In the genomic region with DNA sequence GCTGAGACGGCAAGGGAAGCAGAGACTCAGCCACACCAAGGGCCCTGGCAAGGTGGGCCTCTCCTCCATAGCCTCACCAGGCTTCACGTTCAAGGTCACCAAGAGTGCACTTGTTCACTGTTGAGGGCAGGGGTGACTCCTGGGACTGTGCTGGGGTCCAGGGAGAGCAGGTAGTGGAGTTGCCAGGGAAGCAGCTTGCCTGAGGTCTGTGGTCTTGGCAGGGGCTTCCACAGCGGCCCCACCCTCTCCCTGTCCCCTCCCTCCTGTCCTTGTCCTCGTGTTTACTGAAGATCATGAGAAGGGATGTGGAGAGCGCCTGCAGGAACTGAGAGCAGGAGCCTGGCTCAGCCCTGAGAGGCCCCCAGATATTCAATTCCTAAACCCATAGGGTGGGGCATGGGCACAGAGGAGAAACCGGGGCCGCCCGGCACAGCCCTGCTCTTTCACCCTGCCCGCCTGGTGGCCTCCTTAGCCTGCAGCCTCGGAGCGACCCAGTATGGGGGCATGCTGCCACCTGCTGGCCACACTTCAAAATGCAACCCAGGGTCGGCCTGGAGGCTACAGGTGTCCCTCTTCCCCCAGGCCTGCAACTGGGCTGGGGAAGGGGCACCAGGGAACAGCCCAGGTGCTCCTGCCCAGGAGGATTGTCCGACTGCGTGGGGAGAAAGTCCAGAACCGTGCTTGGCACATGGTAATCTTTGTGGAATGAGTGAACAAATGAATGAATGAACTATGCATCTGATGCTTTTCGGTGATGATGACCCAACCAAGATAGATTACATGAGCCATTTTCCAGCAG, we compare ENCODE assay signal across 8 cellular contexts. TPM values are rescaled to one million over a fixed set of nuclear protein-coding genes. Genes with fewer than 3 reads are reported as not detected.
DNase-seq lines count a peak whose midpoint lies in the region; ATAC-seq lines count a peak whose summit lies in the region.
"Not testable (repeated sequence)": the region's sequence is repeated elsewhere in the genome, so short reads cannot be mapped to it uniquely, and the experiment has no call there.

No MANE protein-coding gene starts in this region.

- H3K4me3 ChIP-seq in CD4-positive, CD25-positive, alpha-beta regulatory T cell (ENCODE audit: low read depth, low read length): not testable (repeated sequence)

- DNase-seq in CD4-positive, CD25-positive, alpha-beta regulatory T cell: peak; percentile 66 to 83 (median 77)
- DNase-seq in HPDE6-E6E7 (ENCODE audit: extremely low spot score) (peak; percentile 51), ecto neural progenitor cell (ENCODE audit: low spot score) (peak; percentile 94), lung microvascular endothelial cell (ENCODE audit: low read depth in 2 of 2) (peak; percentile 68 to 79)
- peak; percentile 48 for DNase-seq in NK-92 treated with Interleukin-12 subunit alpha and Interleukin-12 subunit beta, amount 100 ng/mL, for 24 hours (lab: John Stamatoyannopoulos, UW)
- peak; percentile 92 for DNase-seq in activated CD8-positive, alpha-beta T cell treated with anti-CD3 and anti-CD28 coated beads, Interleukin-2, amount 10 ng/mL, durations not matched to agents 7 days and 5 days
- peak; percentile 76 for DNase-seq in stimulated activated CD8-positive, alpha-beta memory T cell treated with anti-CD3 and anti-CD28 coated beads, Interleukin-12 subunit alpha, Interleukin-12 subunit beta, amount 100 ng/mL, for 1 hour (ENCODE audit: low read depth)

- H3K27me3 ChIP-seq in CD4-positive, CD25-positive, alpha-beta regulatory T cell (ENCODE audit: control insufficient read depth, insufficient read depth, low read length): not testable (repeated sequence)

- H3K4me3 Mint-ChIP-seq in CD4-positive, CD25-positive, alpha-beta regulatory T cell: peak overlapping the region in 1 of 4 donors; percentile 46
- not testable (repeated sequence) for H3K4me3 Mint-ChIP-seq in activated CD8-positive, alpha-beta T cell treated with anti-CD3 and anti-CD28 coated beads, Interleukin-2, amount 10 ng/mL, durations not matched to agents 7 days and 5 days

- peaks cover 0 to 11% (median 0%) of the 10 kb centered on the region in 4 donors for H3K4me1 Mint-ChIP-seq in CD4-positive, CD25-positive, alpha-beta regulatory T cell
- peaks cover 10% of the 10 kb centered on the region for H3K4me1 Mint-ChIP-seq in activated CD8-positive, alpha-beta T cell treated with anti-CD3 and anti-CD28 coated beads, Interleukin-2, amount 10 ng/mL, durations not matched to agents 7 days and 5 days (ENCODE audit: low read depth)

- H3K9me3 ChIP-seq in CD4-positive, CD25-positive, alpha-beta regulatory T cell (ENCODE audit: control insufficient read depth in 2 of 2, low read length in 2 of 2): not testable (repeated sequence)

- not testable (repeated sequence) for H3K27me3 Mint-ChIP-seq in CD4-positive, CD25-positive, alpha-beta regulatory T cell; activated CD8-positive, alpha-beta T cell treated with anti-CD3 and anti-CD28 coated beads, Interleukin-2, amount 10 ng/mL, durations not matched to agents 7 days and 5 days (ENCODE audit: low read depth)

- H3K27ac Mint-ChIP-seq in CD4-positive, CD25-positive, alpha-beta regulatory T cell; activated CD8-positive, alpha-beta T cell treated with anti-CD3 and anti-CD28 coated beads, Interleukin-2, amount 10 ng/mL, durations not matched to agents 7 days and 5 days: not testable (repeated sequence)

- not testable (repeated sequence) for H3K36me3 Mint-ChIP-seq in CD4-positive, CD25-positive, alpha-beta regulatory T cell; activated CD8-positive, alpha-beta T cell treated with anti-CD3 and anti-CD28 coated beads, Interleukin-2, amount 10 ng/mL, durations not matched to agents 7 days and 5 days (ENCODE audit: low read depth)

- not testable (repeated sequence) for H3K36me3 ChIP-seq in CD4-positive, CD25-positive, alpha-beta regulatory T cell (ENCODE audit: control insufficient read depth, insufficient read depth, low read length)

- CTCF ChIA-PET in activated CD8-positive, alpha-beta T cell treated with anti-CD3 and anti-CD28 coated beads, Interleukin-2, amount 10 ng/mL, durations not matched to agents 7 days and 5 days (lab: Charles Lee): interaction anchor here (1.0 to 1.9 kb wide), 9 partner anchors 8 to 539 kb away, joined by 3 to 10 read pairs (median 4); no protein-coding TSS in a partner anchor

- not testable (repeated sequence) for H3K9me3 Mint-ChIP-seq in CD4-positive, CD25-positive, alpha-beta regulatory T cell; activated CD8-positive, alpha-beta T cell treated with anti-CD3 and anti-CD28 coated beads, Interleukin-2, amount 10 ng/mL, durations not matched to agents 7 days and 5 days (ENCODE audit: insufficient read depth)

- not testable (repeated sequence) for H3K4me1 ChIP-seq in CD4-positive, CD25-positive, alpha-beta regulatory T cell (ENCODE audit: control insufficient read depth, insufficient read depth, low read length, poor library complexity, severe bottlenecking)

- ATAC-seq in CD4-positive, CD25-positive, alpha-beta regulatory T cell (ENCODE audit: low read depth in 2 of 2): peak; percentile 80 to 87
- peak; percentile 92 for ATAC-seq in GM19452 (IDR thresholded peaks at IDR 0.05; ENCODE audit: unreplicated experiment)
- ATAC-seq in activated CD8-positive, alpha-beta T cell treated with anti-CD3 and anti-CD28 coated beads, Interleukin-2, amount 10 ng/mL, durations not matched to agents 7 days and 5 days: peak; percentile 88

- H3K27ac ChIP-seq in CD4-positive, CD25-positive, alpha-beta regulatory T cell (ENCODE audit: insufficient read depth, low read length, poor library complexity, severe bottlenecking): not testable (repeated sequence)

- POLR2A ChIA-PET in activated CD8-positive, alpha-beta T cell treated with anti-CD3 and anti-CD28 coated beads, Interleukin-2, amount 10 ng/mL, durations not matched to agents 7 days and 5 days (lab: Charles Lee): not testable (repeated sequence)

RNA-seq across cellular contexts. Expression of a gene that starts 15.5 kb away (rescaled TPM):
- not detected for total RNA-seq in CD4-positive, CD25-positive, alpha-beta regulatory T cell
- polyA plus RNA-seq in CD4-positive, CD25-positive, alpha-beta regulatory T cell: not detected
- not detected for total RNA-seq in activated CD8-positive, alpha-beta T cell treated with anti-CD3 and anti-CD28 coated beads, Interleukin-2, amount 10 ng/mL, durations not matched to agents 7 days and 5 days
- total RNA-seq in lung microvascular endothelial cell: not detected in 2 replicates

RNA-seq across cellular contexts. Expression of a gene that starts 33.8 kb away (rescaled TPM):
- total RNA-seq in CD4-positive, CD25-positive, alpha-beta regulatory T cell: not detected
- polyA plus RNA-seq in CD4-positive, CD25-positive, alpha-beta regulatory T cell: not detected
- not detected for total RNA-seq in activated CD8-positive, alpha-beta T cell treated with anti-CD3 and anti-CD28 coated beads, Interleukin-2, amount 10 ng/mL, durations not matched to agents 7 days and 5 days
- total RNA-seq in lung microvascular endothelial cell: not detected in 2 replicates

RNA-seq across cellular contexts. Expression of a gene that starts 47.2 kb away (rescaled TPM):
- not detected for total RNA-seq in CD4-positive, CD25-positive, alpha-beta regulatory T cell
- not detected for polyA plus RNA-seq in CD4-positive, CD25-positive, alpha-beta regulatory T cell
- not detected for total RNA-seq in activated CD8-positive, alpha-beta T cell treated with anti-CD3 and anti-CD28 coated beads, Interleukin-2, amount 10 ng/mL, durations not matched to agents 7 days and 5 days
- total RNA-seq in lung microvascular endothelial cell: under 0.01 TPM in 1 of 2 replicates, not detected in the other
